In genomic region chr20:50274570-50275430, GRCh38 we compare ENCODE assay signal across 1 cellular context.
TF ChIP-seq lines count a peak whose summit lies in the region.

No MANE protein-coding gene starts in this region.

TF ChIP-seq in HepG2, 621 proteins besides CTCF, POLR2A, EP300 and RAD21 (continued from another document and continues in another):
- TF ChIP-seq ZNF891 (CRISPR knock-in tag; IDR thresholded peaks at IDR 0.05): peak; percentile 85; the same call in 1 of the 2 replicates
- TF ChIP-seq ISX (CRISPR knock-in tag; conservative IDR thresholded peaks at IDR 0.05): no peak
- peak; percentile 85; the same call in 1 of the 2 replicates for TF ChIP-seq ATF5 (CRISPR knock-in tag; IDR thresholded peaks at IDR 0.05; ENCODE audit: low read depth)
- TF ChIP-seq PAX8 (CRISPR knock-in tag; IDR thresholded peaks at IDR 0.05; ENCODE audit: borderline replicate concordance): no peak
- no peak for TF ChIP-seq HMGA1 (CRISPR knock-in tag; conservative IDR thresholded peaks at IDR 0.05)
- TF ChIP-seq ZNF761 (CRISPR knock-in tag; conservative IDR thresholded peaks at IDR 0.05): peak; percentile 83; the same call in 1 of the 2 replicates
- TF ChIP-seq ZNF564 (CRISPR knock-in tag; IDR thresholded peaks at IDR 0.05): no peak; the same call in 1 of the 2 replicates
- TF ChIP-seq ZNF672 (CRISPR knock-in tag; IDR thresholded peaks at IDR 0.05): no peak
- peak; percentile 73; the same call in 1 of the 2 replicates for TF ChIP-seq ZNF782 (CRISPR knock-in tag; IDR thresholded peaks at IDR 0.05; ENCODE audit: borderline replicate concordance)
- 0 out of 2 replicates have a peak, but pooled peaks have one; percentile 10 for TF ChIP-seq ZNF7 (CRISPR knock-in tag; IDR thresholded peaks at IDR 0.05)
- TF ChIP-seq REXO4 (CRISPR knock-in tag; IDR thresholded peaks at IDR 0.05; ENCODE audit: borderline replicate concordance): no peak; the same call in 1 of the 2 replicates
- no peak for TF ChIP-seq DMTF1 (CRISPR knock-in tag; IDR thresholded peaks at IDR 0.05)
- 0 out of 2 replicates have a peak, but pooled peaks have one; percentile 31 for TF ChIP-seq DNMT3B (CRISPR knock-in tag; conservative IDR thresholded peaks at IDR 0.05)
- TF ChIP-seq TP53 (CRISPR knock-in tag; conservative IDR thresholded peaks at IDR 0.05): no peak
- no peak for TF ChIP-seq PLRG1 (conservative IDR thresholded peaks at IDR 0.05)
- TF ChIP-seq ZNF34 (CRISPR knock-in tag; IDR thresholded peaks at IDR 0.05; ENCODE audit: borderline replicate concordance): no peak
- TF ChIP-seq HNF1A (IDR thresholded peaks at IDR 0.05; ENCODE audit: low read depth): peak; percentile 27; the same call in 1 of the 2 replicates
- TF ChIP-seq HNF1A (CRISPR knock-in tag; IDR thresholded peaks at IDR 0.05; ENCODE audit: borderline replicate concordance): peak; percentile 81; the same call in 1 of the 2 replicates
- TF ChIP-seq ZSCAN30 (CRISPR knock-in tag; IDR thresholded peaks at IDR 0.05): no peak
- peak; percentile 64; the same call in 1 of the 2 replicates for TF ChIP-seq ZNF605 (CRISPR knock-in tag; IDR thresholded peaks at IDR 0.05)
- peak; percentile 61 for TF ChIP-seq RFXAP (CRISPR knock-in tag; IDR thresholded peaks at IDR 0.05; ENCODE audit: borderline replicate concordance)
- TF ChIP-seq MEIS1 (CRISPR knock-in tag; IDR thresholded peaks at IDR 0.05; ENCODE audit: borderline replicate concordance): peak; percentile 33; the same call in 1 of the 2 replicates
- TF ChIP-seq ZNF260 (CRISPR knock-in tag; IDR thresholded peaks at IDR 0.05; ENCODE audit: borderline replicate concordance, low read depth): no peak
- TF ChIP-seq MTF2 (CRISPR knock-in tag; IDR thresholded peaks at IDR 0.05; ENCODE audit: borderline replicate concordance): no peak
- TF ChIP-seq ARID4A (CRISPR knock-in tag; IDR thresholded peaks at IDR 0.05; ENCODE audit: borderline replicate concordance): peak; percentile 82; the same call in 1 of the 2 replicates
- TF ChIP-seq NKX3-1 (CRISPR knock-in tag; IDR thresholded peaks at IDR 0.05): no peak
- no peak for TF ChIP-seq SNRNP70 (IDR thresholded peaks at IDR 0.05; ENCODE audit: low read depth, low read length)
- TF ChIP-seq ZNF263 (CRISPR knock-in tag; IDR thresholded peaks at IDR 0.05): no peak; the same call in 1 of the 2 replicates
- TF ChIP-seq GPBP1L1 (CRISPR knock-in tag; IDR thresholded peaks at IDR 0.05): no peak
- 0 out of 2 replicates have a peak, but pooled peaks have one; percentile 85 for TF ChIP-seq ZNF550 (CRISPR knock-in tag; IDR thresholded peaks at IDR 0.05; ENCODE audit: borderline replicate concordance)
- TF ChIP-seq ARNTL (CRISPR knock-in tag; IDR thresholded peaks at IDR 0.05): peak; percentile 93
- TF ChIP-seq ZKSCAN1 (IDR thresholded peaks at IDR 0.05; ENCODE audit: low read length): no peak
- TF ChIP-seq HDAC1 (CRISPR knock-in tag; IDR thresholded peaks at IDR 0.05): peak; percentile 98
- peak; percentile 80; the same call in 1 of the 2 replicates for TF ChIP-seq AHR (CRISPR knock-in tag; IDR thresholded peaks at IDR 0.05)
- no peak for TF ChIP-seq FOXP1 (IDR thresholded peaks at IDR 0.05)
- TF ChIP-seq FOXP1 (CRISPR knock-in tag; IDR thresholded peaks at IDR 0.05): peak; percentile 84
- TF ChIP-seq ZNF589 (CRISPR knock-in tag; conservative IDR thresholded peaks at IDR 0.05): no peak
- TF ChIP-seq, protein P1, sequence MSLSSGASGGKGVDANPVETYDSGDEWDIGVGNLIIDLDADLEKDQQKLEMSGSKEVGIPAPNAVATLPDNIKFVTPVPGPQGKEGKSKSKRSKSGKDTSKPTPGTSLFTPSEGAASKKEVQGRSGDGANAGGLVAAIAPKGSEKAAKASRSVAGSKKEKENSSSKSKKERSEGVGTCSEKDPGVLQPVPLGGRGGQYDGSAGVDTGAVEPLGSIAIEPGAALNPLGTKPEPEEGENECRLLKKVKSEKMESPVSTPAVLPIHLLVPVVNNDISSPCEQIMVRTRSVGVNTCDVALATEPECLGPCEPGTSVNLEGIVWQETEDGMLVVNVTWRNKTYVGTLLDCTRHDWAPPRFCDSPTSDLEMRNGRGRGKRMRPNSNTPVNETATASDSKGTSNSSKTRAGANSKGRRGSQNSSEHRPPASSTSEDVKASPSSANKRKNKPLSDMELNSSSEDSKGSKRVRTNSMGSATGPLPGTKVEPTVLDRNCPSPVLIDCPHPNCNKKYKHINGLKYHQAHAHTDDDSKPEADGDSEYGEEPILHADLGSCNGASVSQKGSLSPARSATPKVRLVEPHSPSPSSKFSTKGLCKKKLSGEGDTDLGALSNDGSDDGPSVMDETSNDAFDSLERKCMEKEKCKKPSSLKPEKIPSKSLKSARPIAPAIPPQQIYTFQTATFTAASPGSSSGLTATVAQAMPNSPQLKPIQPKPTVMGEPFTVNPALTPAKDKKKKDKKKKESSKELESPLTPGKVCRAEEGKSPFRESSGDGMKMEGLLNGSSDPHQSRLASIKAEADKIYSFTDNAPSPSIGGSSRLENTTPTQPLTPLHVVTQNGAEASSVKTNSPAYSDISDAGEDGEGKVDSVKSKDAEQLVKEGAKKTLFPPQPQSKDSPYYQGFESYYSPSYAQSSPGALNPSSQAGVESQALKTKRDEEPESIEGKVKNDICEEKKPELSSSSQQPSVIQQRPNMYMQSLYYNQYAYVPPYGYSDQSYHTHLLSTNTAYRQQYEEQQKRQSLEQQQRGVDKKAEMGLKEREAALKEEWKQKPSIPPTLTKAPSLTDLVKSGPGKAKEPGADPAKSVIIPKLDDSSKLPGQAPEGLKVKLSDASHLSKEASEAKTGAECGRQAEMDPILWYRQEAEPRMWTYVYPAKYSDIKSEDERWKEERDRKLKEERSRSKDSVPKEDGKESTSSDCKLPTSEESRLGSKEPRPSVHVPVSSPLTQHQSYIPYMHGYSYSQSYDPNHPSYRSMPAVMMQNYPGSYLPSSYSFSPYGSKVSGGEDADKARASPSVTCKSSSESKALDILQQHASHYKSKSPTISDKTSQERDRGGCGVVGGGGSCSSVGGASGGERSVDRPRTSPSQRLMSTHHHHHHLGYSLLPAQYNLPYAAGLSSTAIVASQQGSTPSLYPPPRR (CRISPR knock-in tag; IDR thresholded peaks at IDR 0.05; ENCODE audit: borderline replicate concordance): peak; percentile 93
- TF ChIP-seq MATR3 (CRISPR knock-in tag; IDR thresholded peaks at IDR 0.05): no peak
- peak; percentile 91 for TF ChIP-seq ZNF333 (CRISPR knock-in tag; IDR thresholded peaks at IDR 0.05; ENCODE audit: borderline replicate concordance)
- TF ChIP-seq, protein P2, sequence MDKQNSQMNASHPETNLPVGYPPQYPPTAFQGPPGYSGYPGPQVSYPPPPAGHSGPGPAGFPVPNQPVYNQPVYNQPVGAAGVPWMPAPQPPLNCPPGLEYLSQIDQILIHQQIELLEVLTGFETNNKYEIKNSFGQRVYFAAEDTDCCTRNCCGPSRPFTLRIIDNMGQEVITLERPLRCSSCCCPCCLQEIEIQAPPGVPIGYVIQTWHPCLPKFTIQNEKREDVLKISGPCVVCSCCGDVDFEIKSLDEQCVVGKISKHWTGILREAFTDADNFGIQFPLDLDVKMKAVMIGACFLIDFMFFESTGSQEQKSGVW (CRISPR knock-in tag; IDR thresholded peaks at IDR 0.05; ENCODE audit: borderline replicate concordance): no peak
- no peak for TF ChIP-seq ZNF781 (CRISPR knock-in tag; IDR thresholded peaks at IDR 0.05; ENCODE audit: borderline replicate concordance, not compliant biosample characterization)
- TF ChIP-seq REL (CRISPR knock-in tag; conservative IDR thresholded peaks at IDR 0.05): no peak
